1 cellular context compared by ENCODE assay signal in the genomic region with DNA sequence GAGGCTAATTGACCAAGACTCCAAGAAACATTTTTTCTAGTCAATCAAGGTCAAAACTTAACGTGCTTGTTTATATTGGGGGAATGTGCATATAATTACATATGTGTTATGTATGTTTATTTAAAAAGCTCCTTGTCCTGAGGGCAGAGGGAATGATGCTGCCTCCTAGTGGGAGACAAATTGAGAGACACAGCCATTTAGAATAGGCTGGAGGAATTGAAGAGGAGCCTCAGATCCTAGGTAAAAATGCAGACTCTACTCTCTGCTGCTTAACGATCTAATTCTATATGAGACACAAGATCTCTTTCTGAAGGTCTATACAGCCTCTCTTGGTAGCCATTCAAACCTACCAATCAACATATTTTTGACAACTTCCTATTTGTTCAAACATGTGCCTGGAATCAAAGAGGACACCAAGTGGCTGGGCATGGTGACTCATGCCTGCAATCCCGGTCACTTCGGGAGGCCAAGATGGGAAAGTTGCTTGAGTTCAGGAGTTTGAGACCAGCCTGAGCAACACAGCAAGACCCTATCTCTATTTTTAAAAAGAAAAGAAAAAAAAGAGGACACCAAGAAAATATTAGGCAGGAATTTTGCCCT.
TF ChIP-seq lines count a peak whose summit lies in the region.

No MANE protein-coding gene starts in this region.

TF ChIP-seq in GM23338, 12 proteins besides CTCF, POLR2A, EP300 and RAD21 (continued from another document):
- TF ChIP-seq POLR2AphosphoS5 (IDR thresholded peaks at IDR 0.05; ENCODE audit: low read depth) = no peak
- TF ChIP-seq STAT1 (IDR thresholded peaks at IDR 0.05; ENCODE audit: unreplicated experiment) = no peak
- TF ChIP-seq, protein P1, sequence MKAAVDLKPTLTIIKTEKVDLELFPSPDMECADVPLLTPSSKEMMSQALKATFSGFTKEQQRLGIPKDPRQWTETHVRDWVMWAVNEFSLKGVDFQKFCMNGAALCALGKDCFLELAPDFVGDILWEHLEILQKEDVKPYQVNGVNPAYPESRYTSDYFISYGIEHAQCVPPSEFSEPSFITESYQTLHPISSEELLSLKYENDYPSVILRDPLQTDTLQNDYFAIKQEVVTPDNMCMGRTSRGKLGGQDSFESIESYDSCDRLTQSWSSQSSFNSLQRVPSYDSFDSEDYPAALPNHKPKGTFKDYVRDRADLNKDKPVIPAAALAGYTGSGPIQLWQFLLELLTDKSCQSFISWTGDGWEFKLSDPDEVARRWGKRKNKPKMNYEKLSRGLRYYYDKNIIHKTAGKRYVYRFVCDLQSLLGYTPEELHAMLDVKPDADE (IDR thresholded peaks at IDR 0.05) = no peak
- no peak for TF ChIP-seq CREB1 (CRISPR knock-in tag; IDR thresholded peaks at IDR 0.05; ENCODE audit: low read depth)
TF ChIP-seq in GM23338: peak in this region for 0.
